Comparison of ENCODE assay signal across 16 cellular contexts in the genomic region with DNA sequence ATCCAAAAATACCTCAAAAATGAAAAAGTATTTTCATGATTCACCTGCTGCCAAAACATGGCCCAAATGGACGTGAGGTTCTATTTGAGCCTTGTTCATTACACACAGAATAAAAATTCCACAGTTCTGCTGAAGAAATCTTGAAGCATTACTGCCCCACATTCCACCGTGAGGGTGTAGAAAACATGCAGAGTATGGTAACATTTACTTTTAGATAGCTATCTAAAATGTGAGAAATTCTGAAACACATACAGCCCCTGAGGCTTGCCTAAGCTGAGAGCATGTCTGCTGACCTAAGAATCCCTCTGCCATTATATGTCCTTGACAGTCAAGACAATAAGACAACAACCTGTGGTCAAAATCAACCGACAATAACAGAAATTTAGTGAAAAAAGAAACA.
A peak's percentile ranks its signal among the peaks of the same experiment; 100 is the strongest.
DNase-seq lines count a peak whose midpoint lies in the region; ATAC-seq and TF ChIP-seq lines count a peak whose summit lies in the region.
"Had no signal": no experiment of that assay in that cellular context is flagged by ENCODE, and none has a peak within 500 bp of the region (broad histone marks: within the 10 kb centered on the region; RNA-seq: fewer than 3 reads in every experiment).

No MANE protein-coding gene starts in this region.

- H3K4me1 Mint-ChIP-seq in nephron progenitor cell, result peaks cover 55% of the 10 kb centered on the region
- H3K4me1 Mint-ChIP-seq in activated naive CD4-positive, alpha-beta T cell treated with anti-CD3 and anti-CD28 coated beads, Interleukin-2, amount 10 ng/mL, durations not matched to agents 7 days and 5 days, result no peaks in the 10 kb centered on the region
- H3K4me1 Mint-ChIP-seq: CD14-positive monocyte; CD4-positive, alpha-beta memory T cell had no signal

- intact Hi-C loops in body of pancreas (cut with DNase I), result no loop called here

- H3K27ac ChIP-seq in body of pancreas, result no peak overlapping the region
- H3K27ac ChIP-seq: BLaER1, GM23248 had no signal

- TF ChIP-seq POLR2A in body of pancreas (IDR thresholded peaks at IDR 0.05), result no peak

- no peak for ATAC-seq in body of pancreas
- ATAC-seq: HepG2 had no signal

- CTCF ChIA-PET in activated naive CD4-positive, alpha-beta T cell treated with anti-CD3 and anti-CD28 coated beads, Interleukin-2, amount 10 ng/mL, durations not matched to agents 7 days and 5 days (lab: Charles Lee), result no interaction called here

- H3K27me3 ChIP-seq in adipocyte (replicated peaks; ENCODE audit: control insufficient read depth, insufficient read depth, low read length) (no peaks in the 10 kb centered on the region), body of pancreas (no peaks in the 10 kb centered on the region)
- H3K27me3 ChIP-seq: BLaER1 had no signal

- no peak overlapping the region for H3K4me3 Mint-ChIP-seq in nephron progenitor cell
- H3K4me3 Mint-ChIP-seq in activated naive CD4-positive, alpha-beta T cell treated with anti-CD3 and anti-CD28 coated beads, Interleukin-2, amount 10 ng/mL, durations not matched to agents 7 days and 5 days, result no peak overlapping the region
- H3K4me3 Mint-ChIP-seq: CD14-positive monocyte; CD4-positive, alpha-beta memory T cell had no signal

- WGBS in body of pancreas, 2 donors, result 37 to 52% methylated on average over 3 of the region's 3 CpGs

- H3K36me3 ChIP-seq in adipocyte (ENCODE audit: control insufficient read depth, insufficient read depth, low read length, severe bottlenecking) (no peaks in the 10 kb centered on the region), body of pancreas (replicated peaks in 1 of 2; ENCODE audit: insufficient read depth in 1 of 2, low read depth in 2 of 2) (no peaks in the 10 kb centered on the region)
- H3K36me3 ChIP-seq: BLaER1 had no signal

- DNase-seq in adipocyte (ENCODE audit: low read depth) (peak; percentile 70), left kidney (ENCODE audit: low read depth, low spot score) (peak; percentile 7), nephron progenitor cell (no peak), body of pancreas (no peak), pons (ENCODE audit: low spot score) (no peak), DMS153 (lab: John Stamatoyannopoulos, UW) (no peak)
- no peak for DNase-seq in activated naive CD4-positive, alpha-beta T cell treated with anti-CD3 and anti-CD28 coated beads, Interleukin-2, amount 10 ng/mL, durations not matched to agents 7 days and 5 days
- DNase-seq: ACHN; CD4-positive, alpha-beta memory T cell; GDM1; GM23248; HCEC 1CT; KG1 had no signal

- H3K27ac Mint-ChIP-seq in nephron progenitor cell, result peak overlapping the region; percentile 66
- H3K27ac Mint-ChIP-seq in activated naive CD4-positive, alpha-beta T cell treated with anti-CD3 and anti-CD28 coated beads, Interleukin-2, amount 10 ng/mL, durations not matched to agents 7 days and 5 days, result no peak overlapping the region
- H3K27ac Mint-ChIP-seq: CD14-positive monocyte; CD4-positive, alpha-beta memory T cell had no signal

- peaks cover 6% of the 10 kb centered on the region for H3K9me3 Mint-ChIP-seq in nephron progenitor cell
- H3K9me3 Mint-ChIP-seq in activated naive CD4-positive, alpha-beta T cell treated with anti-CD3 and anti-CD28 coated beads, Interleukin-2, amount 10 ng/mL, durations not matched to agents 7 days and 5 days, result peaks cover 17% of the 10 kb centered on the region

- H3K9me3 ChIP-seq in adipocyte (ENCODE audit: control insufficient read depth, low read length), result no peaks in the 10 kb centered on the region
- no peaks in the 10 kb centered on the region for H3K9me3 ChIP-seq in body of pancreas
- H3K9me3 ChIP-seq: BLaER1 had no signal

- H3K4me1 ChIP-seq in adipocyte (ENCODE audit: control insufficient read depth, insufficient read depth, low read length), result no peaks in the 10 kb centered on the region
- H3K4me1 ChIP-seq in body of pancreas, result peaks cover 13% of the 10 kb centered on the region
- H3K4me1 ChIP-seq: BLaER1 had no signal

- H3K27me3 Mint-ChIP-seq in nephron progenitor cell (ENCODE audit: low read depth, poor library complexity), result no peaks in the 10 kb centered on the region
- no peaks in the 10 kb centered on the region for H3K27me3 Mint-ChIP-seq in activated naive CD4-positive, alpha-beta T cell treated with anti-CD3 and anti-CD28 coated beads, Interleukin-2, amount 10 ng/mL, durations not matched to agents 7 days and 5 days

- H3K36me3 Mint-ChIP-seq in nephron progenitor cell (ENCODE audit: low read depth), result no peaks in the 10 kb centered on the region
- H3K36me3 Mint-ChIP-seq in activated naive CD4-positive, alpha-beta T cell treated with anti-CD3 and anti-CD28 coated beads, Interleukin-2, amount 10 ng/mL, durations not matched to agents 7 days and 5 days, result no peaks in the 10 kb centered on the region
- H3K36me3 Mint-ChIP-seq: CD14-positive monocyte; CD4-positive, alpha-beta memory T cell had no signal

- TF ChIP-seq CTCF in nephron progenitor cell (IDR thresholded peaks at IDR 0.05) (no peak), body of pancreas (IDR thresholded peaks at IDR 0.05) (no peak)

- no peak overlapping the region for H3K9ac ChIP-seq in adipocyte (ENCODE audit: low read length)
- H3K9ac ChIP-seq: BLaER1, GM23248 had no signal

- H3K4me3 ChIP-seq in adipocyte (ENCODE audit: low read length) (no peak overlapping the region), body of pancreas (no peak overlapping the region)
- H3K4me3 ChIP-seq: BLaER1, GM23248 had no signal

Comparison
In these comparisons a context has a peak if more than half of its experiments do, and no peak if none do; other contexts are left out.
1. DNase-seq: peak in adipocyte (single experiment) and left kidney (single experiment); none in nephron progenitor cell (single experiment), body of pancreas (0 of 4), activated naive CD4-positive, alpha-beta T cell treated with anti-CD3 and anti-CD28 coated beads, Interleukin-2, amount 10 ng/mL, durations not matched to agents 7 days and 5 days (single experiment), pons (single experiment) and DMS153 (single experiment).